Comparison of ENCODE assay signal across 19 cellular contexts in the genomic region with DNA sequence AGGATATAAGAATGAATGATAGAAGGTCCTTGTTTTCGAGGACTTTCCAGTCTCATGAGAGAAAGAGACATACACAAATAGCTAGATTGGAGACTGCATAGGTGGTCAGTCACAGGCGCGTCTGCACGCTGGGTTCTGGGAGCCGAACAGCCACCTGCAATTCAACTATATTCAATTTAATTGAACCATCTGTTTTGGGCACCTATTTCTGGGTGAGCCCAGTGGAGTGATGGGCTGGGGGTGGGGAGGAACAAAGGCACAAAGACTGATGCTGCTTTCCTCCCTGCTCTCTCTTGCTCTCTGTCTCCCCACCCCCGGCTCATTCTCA. TPM values are rescaled to one million over a fixed set of nuclear protein-coding genes. Genes with fewer than 3 reads are reported as not detected.
"Had no signal": no experiment of that assay in that cellular context is flagged by ENCODE, and none has a peak within 500 bp of the region (broad histone marks: within the 10 kb centered on the region; RNA-seq: fewer than 3 reads in every experiment).

No MANE protein-coding gene starts in this region.

- H3K27me3 ChIP-seq: ascending aorta, body of pancreas had no signal

- H3K4me3 ChIP-seq: ascending aorta, body of pancreas, cardiac muscle cell had no signal

- H3K36me3 ChIP-seq: ascending aorta, cardiac muscle cell had no signal

- H3K9ac ChIP-seq: KMS-11 had no signal

- ATAC-seq: activated CD8-positive, alpha-beta T cell treated with anti-CD3 and anti-CD28 coated beads, Interleukin-2, amount 10 ng/mL, durations not matched to agents 7 days and 5 days; body of pancreas; PC-3 had no signal

- H3K27ac ChIP-seq: ascending aorta, body of pancreas, cardiac muscle cell, KMS-11 had no signal

- H3K4me1 ChIP-seq: ascending aorta, body of pancreas had no signal

- H3K4me2 ChIP-seq: KMS-11 had no signal

- DNase-seq: activated CD4-positive, alpha-beta T cell treated with anti-CD3 and anti-CD28 coated beads for 48 hours; activated CD4-positive, alpha-beta T cell treated with anti-CD3 and anti-CD28 coated beads, Interleukin-2, amount 50 U/mL, for 4 hours; activated CD4-positive, CD25-positive, alpha-beta regulatory T cell treated with anti-CD3 and anti-CD28 coated beads, Interleukin-2, amount 50 U/mL, for 72 hours; activated CD8-positive, alpha-beta memory T cell treated with anti-CD3 and anti-CD28 coated beads, Interleukin-2, amount 50 U/mL, for 48 hours; activated CD8-positive, alpha-beta T cell treated with anti-CD3 and anti-CD28 coated beads, Interleukin-2, amount 10 ng/mL, durations not matched to agents 7 days and 5 days; activated naive CD4-positive, alpha-beta T cell; activated T-cell treated with anti-CD3 and anti-CD28 coated beads, Interleukin-2, amount 50 U/mL, for 1 hour; body of pancreas; NCI-H1092; NCI-H1417; NCI-H2029 treated with DMSO at 0.1 percent for 48 hours; NCI-H510A treated with DMSO at 0.1 percent for 48 hours; NCI-H69; PC-3; SHP77 had no signal

RNA-seq across cellular contexts. Expression of gene B3GAT1, which starts 48.0 kb away (rescaled TPM):
- total RNA-seq: MCF 10A, PC-3 had no signal
- polyA plus RNA-seq: cardiac muscle cell had no signal
